11 cellular contexts compared by ENCODE assay signal in genomic region chr2:42060028-42060427, GRCh38. TPM values are rescaled to one million over a fixed set of nuclear protein-coding genes. Genes with fewer than 3 reads are reported as not detected.
DNase-seq lines count a peak whose midpoint lies in the region; ATAC-seq and TF ChIP-seq lines count a peak whose summit lies in the region.
"Had no signal": no experiment of that assay in that cellular context is flagged by ENCODE, and none has a peak within 500 bp of the region (broad histone marks: within the 10 kb centered on the region; RNA-seq: fewer than 3 reads in every experiment).

No MANE protein-coding gene starts in this region.

- 37% methylated on average over 8 of the region's 8 CpGs for WGBS in right cardiac atrium

- peak; percentile 2 to 8 for ATAC-seq in right cardiac atrium
- ATAC-seq in HG02973 (IDR thresholded peaks at IDR 0.05; ENCODE audit: unreplicated experiment) = no peak
- ATAC-seq: SK-N-SH treated with all-trans-retinoic acid at 6 μM for 48 hours had no signal

- H3K27me3 ChIP-seq in ascending aorta (no peaks in the 10 kb centered on the region), right cardiac atrium (ENCODE audit: control insufficient read depth, insufficient read depth) (no peaks in the 10 kb centered on the region), WERI-Rb-1 (ENCODE audit: insufficient read depth, low read depth, severe bottlenecking) (peaks cover 11% of the 10 kb centered on the region)

- H3K4me1 ChIP-seq in ascending aorta (peaks cover 29 to 66% of the 10 kb centered on the region in 2 donors), right cardiac atrium (ENCODE audit: control insufficient read depth, insufficient read depth, low read length) (peaks cover 26% of the 10 kb centered on the region)

- DNase-seq in ascending aorta (ENCODE audit: low spot score in 2 of 2) (no peak), right cardiac atrium (peak in 1 of 3 donors; percentile 49), WERI-Rb-1 (no peak)
- DNase-seq in activated CD8-positive, alpha-beta memory T cell treated with anti-CD3 and anti-CD28 coated beads for 24 hours = no peak
- no peak for DNase-seq in activated CD4-positive, alpha-beta T cell treated with anti-CD3 and anti-CD28 coated beads for 4 hours
- DNase-seq: EL had no signal

- H3K4me3 ChIP-seq in ascending aorta (no peak overlapping the region), right cardiac atrium (ENCODE audit: low read length) (no peak overlapping the region), WERI-Rb-1 (ENCODE audit: low read depth, low read length) (no peak overlapping the region)

- intact Hi-C loops in ascending aorta (cut with DNase I) = no loop called here
- intact Hi-C loops in right cardiac atrium (cut with DNase I) = no loop called here

- no peaks in the 10 kb centered on the region for H3K9me3 ChIP-seq in ascending aorta
- no peaks in the 10 kb centered on the region for H3K9me3 ChIP-seq in right cardiac atrium (ENCODE audit: control insufficient read depth, low read length)
- no peaks in the 10 kb centered on the region for H3K9me3 ChIP-seq in WERI-Rb-1 (ENCODE audit: severe bottlenecking)
- H3K9me3 ChIP-seq: neutrophil had no signal

- TF ChIP-seq CTCF in GM12873 (IDR thresholded peaks at IDR 0.05; ENCODE audit: insufficient read depth, low read depth, low read length, missing control alignments) (peak; percentile 19), ascending aorta (IDR thresholded peaks at IDR 0.05) (peak in 1 of 3 experiments; percentile 10), WERI-Rb-1 (IDR thresholded peaks at IDR 0.05; ENCODE audit: low read depth, low read length) (no peak)

- H3K36me3 ChIP-seq in ascending aorta (peaks cover 47 to 51% of the 10 kb centered on the region in 2 donors), WERI-Rb-1 (no peaks in the 10 kb centered on the region)
- H3K36me3 ChIP-seq: neutrophil had no signal

- H3K27ac ChIP-seq in ascending aorta (peak overlapping the region; percentile 97 to 98), right cardiac atrium (ENCODE audit: low read length) (peak overlapping the region; percentile 86), temporal lobe (ENCODE audit: low read depth, low read length) (peak overlapping the region; percentile 23), WERI-Rb-1 (no peak overlapping the region)
- H3K27ac ChIP-seq: neutrophil had no signal

RNA-seq across cellular contexts. Expression of gene PKDCC, which starts 12.2 kb away (rescaled TPM):
- total RNA-seq in ascending aorta (210 TPM), right cardiac atrium (100 to 1,000 TPM in 3 of 4 donors, 10 to 100 TPM in 1; 92.2 to 189 (median 131) TPM), temporal lobe (9.6 TPM)
- polyA plus RNA-seq in right cardiac atrium = 145 TPM
